ENCODE assay signal across 8 cellular contexts in genomic region chr2:6352906-6353515, GRCh38.
DNase-seq lines count a peak whose midpoint lies in the region; ATAC-seq and TF ChIP-seq lines count a peak whose summit lies in the region.

No MANE protein-coding gene starts in this region.

- peaks cover 34% of the 10 kb centered on the region for H3K4me1 Mint-ChIP-seq in activated B cell treated with CpG ODN at 0.5 μM for 24 hours
- no peaks in the 10 kb centered on the region for H3K4me1 Mint-ChIP-seq in activated naive CD4-positive, alpha-beta T cell treated with anti-CD3 and anti-CD28 coated beads, Interleukin-2, amount 10 ng/mL, durations not matched to agents 7 days and 5 days
- H3K4me1 Mint-ChIP-seq in naive thymus-derived CD8-positive, alpha-beta T cell = peaks cover 0 to 7% (median 0%) of the 10 kb centered on the region in 4 donors

- no peaks in the 10 kb centered on the region for H3K36me3 Mint-ChIP-seq in activated B cell treated with CpG ODN at 0.5 μM for 24 hours (ENCODE audit: low read depth)
- H3K36me3 Mint-ChIP-seq in activated naive CD4-positive, alpha-beta T cell treated with anti-CD3 and anti-CD28 coated beads, Interleukin-2, amount 10 ng/mL, durations not matched to agents 7 days and 5 days = no peaks in the 10 kb centered on the region
- no peaks in the 10 kb centered on the region for H3K36me3 Mint-ChIP-seq in naive thymus-derived CD8-positive, alpha-beta T cell

- H3K27ac Mint-ChIP-seq in activated B cell treated with CpG ODN at 0.5 μM for 24 hours = peak overlapping the region; percentile 35
- no peak overlapping the region for H3K27ac Mint-ChIP-seq in activated naive CD4-positive, alpha-beta T cell treated with anti-CD3 and anti-CD28 coated beads, Interleukin-2, amount 10 ng/mL, durations not matched to agents 7 days and 5 days
- no peak overlapping the region for H3K27ac Mint-ChIP-seq in naive thymus-derived CD8-positive, alpha-beta T cell

- ATAC-seq in activated B cell treated with CpG ODN at 0.5 μM for 24 hours (ENCODE audit: low read depth) = no peak
- no peak for ATAC-seq in naive thymus-derived CD8-positive, alpha-beta T cell
- ATAC-seq in HG03354 (IDR thresholded peaks at IDR 0.05; ENCODE audit: poor library complexity, severe bottlenecking, unreplicated experiment) = no peak

- POLR2A ChIA-PET in activated B cell treated with CpG ODN at 0.5 μM for 24 hours (lab: Charles Lee) = no interaction called here
- POLR2A ChIA-PET in naive thymus-derived CD8-positive, alpha-beta T cell (lab: Charles Lee) = no interaction called here

- no peaks in the 10 kb centered on the region for H3K27me3 Mint-ChIP-seq in activated B cell treated with CpG ODN at 0.5 μM for 24 hours
- H3K27me3 Mint-ChIP-seq in activated naive CD4-positive, alpha-beta T cell treated with anti-CD3 and anti-CD28 coated beads, Interleukin-2, amount 10 ng/mL, durations not matched to agents 7 days and 5 days = no peaks in the 10 kb centered on the region
- H3K27me3 Mint-ChIP-seq in naive thymus-derived CD8-positive, alpha-beta T cell = no peaks in the 10 kb centered on the region

- CTCF ChIA-PET in activated B cell treated with CpG ODN at 0.5 μM for 24 hours (lab: Charles Lee) = no interaction called here
- CTCF ChIA-PET in activated naive CD4-positive, alpha-beta T cell treated with anti-CD3 and anti-CD28 coated beads, Interleukin-2, amount 10 ng/mL, durations not matched to agents 7 days and 5 days (lab: Charles Lee) = interaction anchor here (0.6 kb wide), 1 partner anchor 1437 kb away, joined by 3 read pairs; no protein-coding TSS in a partner anchor

- intact Hi-C loops in activated B cell treated with CpG ODN at 0.5 μM for 24 hours (cut with micrococcal nuclease) = loop anchor here (5.0 kb wide), 1 partner anchor 121 kb away; no protein-coding TSS in a partner anchor

- DNase-seq in AG09309 (ENCODE audit: low read depth) = no peak
- DNase-seq in HT-29 (ENCODE audit: low spot score) = peak; percentile 59
- DNase-seq in activated B cell treated with CpG ODN at 0.5 μM for 24 hours = no peak
- DNase-seq in left kidney (ENCODE audit: low read depth, low spot score) = peak; percentile 81
- DNase-seq in activated naive CD4-positive, alpha-beta T cell treated with anti-CD3 and anti-CD28 coated beads, Interleukin-2, amount 10 ng/mL, durations not matched to agents 7 days and 5 days = no peak
- DNase-seq in naive thymus-derived CD8-positive, alpha-beta T cell = no peak
- no peak for DNase-seq in NCI-H2029 treated with DMSO at 0.1 percent for 48 hours (lab: John Stamatoyannopoulos, UW)

- H3K4me3 ChIP-seq in AG09309 (ENCODE audit: control insufficient read depth, low read depth, low read length) = no peak overlapping the region

- no peak overlapping the region for H3K4me3 Mint-ChIP-seq in activated B cell treated with CpG ODN at 0.5 μM for 24 hours
- no peak overlapping the region for H3K4me3 Mint-ChIP-seq in activated naive CD4-positive, alpha-beta T cell treated with anti-CD3 and anti-CD28 coated beads, Interleukin-2, amount 10 ng/mL, durations not matched to agents 7 days and 5 days
- H3K4me3 Mint-ChIP-seq in naive thymus-derived CD8-positive, alpha-beta T cell = no peak overlapping the region

- TF ChIP-seq CTCF in AG09309 (IDR thresholded peaks at IDR 0.05; ENCODE audit: control insufficient read depth, insufficient read depth, low read depth, low read length, missing control alignments) (peak; percentile 47), activated B cell treated with CpG ODN at 0.5 μM for 24 hours (IDR thresholded peaks at IDR 0.05) (no peak)

- H3K9me3 Mint-ChIP-seq in activated B cell treated with CpG ODN at 0.5 μM for 24 hours = no peaks in the 10 kb centered on the region
- no peaks in the 10 kb centered on the region for H3K9me3 Mint-ChIP-seq in activated naive CD4-positive, alpha-beta T cell treated with anti-CD3 and anti-CD28 coated beads, Interleukin-2, amount 10 ng/mL, durations not matched to agents 7 days and 5 days
- H3K9me3 Mint-ChIP-seq in naive thymus-derived CD8-positive, alpha-beta T cell = no peaks in the 10 kb centered on the region

Comparison
In these comparisons a context has a peak if more than half of its experiments do, and no peak if none do; other contexts are left out.
1. DNase-seq: peak in HT-29 (single experiment) and left kidney (single experiment); none in AG09309 (single experiment), activated B cell treated with CpG ODN at 0.5 μM for 24 hours (single experiment), activated naive CD4-positive, alpha-beta T cell treated with anti-CD3 and anti-CD28 coated beads, Interleukin-2, amount 10 ng/mL, durations not matched to agents 7 days and 5 days (single experiment), naive thymus-derived CD8-positive, alpha-beta T cell (0 of 10) and NCI-H2029 treated with DMSO at 0.1 percent for 48 hours (single experiment).